Comparison of ENCODE assay signal across 8 cellular contexts in the genomic region with DNA sequence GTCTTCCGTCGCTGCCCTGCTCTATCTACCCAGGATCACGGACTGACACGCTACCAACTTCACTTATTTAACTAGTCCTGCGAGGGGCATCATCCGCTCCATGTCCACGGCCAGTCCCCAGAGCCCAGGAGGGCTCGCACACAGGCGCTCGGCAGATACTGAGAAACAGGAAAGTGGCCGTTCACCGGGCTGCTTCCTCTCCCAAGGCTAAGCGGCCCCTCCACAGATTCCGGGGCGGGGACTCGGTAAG. TPM values are rescaled to one million over a fixed set of nuclear protein-coding genes. Genes with fewer than 3 reads are reported as not detected.
DNase-seq lines count a peak whose midpoint lies in the region; ATAC-seq and TF ChIP-seq lines count a peak whose summit lies in the region.

No MANE protein-coding gene starts in this region.

- peak overlapping the region; percentile 99 for H3K4me3 ChIP-seq in GM12865 (ENCODE audit: low read depth, low read length)
- H3K4me3 ChIP-seq in rectal smooth muscle tissue (ENCODE audit: low read length): peak overlapping the region; percentile 71

- peak overlapping the region; percentile 7 for H3K9ac ChIP-seq in rectal smooth muscle tissue (ENCODE audit: low read length)

- no peaks in the 10 kb centered on the region for H3K9me3 Mint-ChIP-seq in activated CD4-positive, alpha-beta T cell treated with anti-CD3 and anti-CD28 coated beads, Interleukin-2, amount 10 ng/mL, durations not matched to agents 7 days and 5 days
- H3K9me3 Mint-ChIP-seq in glutamatergic neuron (ENCODE audit: unreplicated experiment): peaks cover 3% of the 10 kb centered on the region

- H3K27ac ChIP-seq in rectal smooth muscle tissue (ENCODE audit: low read depth, low read length): peak overlapping the region; percentile 87

- no peak for TF ChIP-seq CTCF in GM12865 (IDR thresholded peaks at IDR 0.05; ENCODE audit: insufficient read depth, low read depth, low read length, missing control alignments)
- no peak for TF ChIP-seq CTCF in glutamatergic neuron (IDR thresholded peaks at IDR 0.05; ENCODE audit: partially characterized antibody, unreplicated experiment)

- peaks cover 8% of the 10 kb centered on the region for H3K4me1 ChIP-seq in rectal smooth muscle tissue (ENCODE audit: control insufficient read depth, insufficient read depth, low read length)

- peak; percentile 19 for ATAC-seq in HG03045 (IDR thresholded peaks at IDR 0.05; ENCODE audit: unreplicated experiment)
- ATAC-seq in GM18870 (IDR thresholded peaks at IDR 0.05; ENCODE audit: unreplicated experiment): no peak

- H3K27me3 ChIP-seq in rectal smooth muscle tissue (ENCODE audit: control insufficient read depth, insufficient read depth, low read length): no peaks in the 10 kb centered on the region

- POLR2A ChIA-PET in activated CD4-positive, alpha-beta T cell treated with anti-CD3 and anti-CD28 coated beads, Interleukin-2, amount 10 ng/mL, durations not matched to agents 7 days and 5 days (lab: Charles Lee): interaction anchor here (1.0 kb wide), 1 partner anchor 18 kb away, joined by 3 read pairs; the partner anchor contains the start of genes ARL16 and HGS

- DNase-seq in GM12865 (ENCODE audit: low read depth) (no peak), glutamatergic neuron (no peak), DMS114 treated with DMSO at 0.1 percent for 48 hours (lab: John Stamatoyannopoulos, UW; ENCODE audit: unreplicated experiment) (no peak), GM03348 (ENCODE audit: low spot score) (no peak)
- DNase-seq in activated CD4-positive, alpha-beta T cell treated with anti-CD3 and anti-CD28 coated beads, Interleukin-2, amount 10 ng/mL, durations not matched to agents 7 days and 5 days: peak; percentile 34

- peaks cover 54% of the 10 kb centered on the region for H3K4me1 Mint-ChIP-seq in activated CD4-positive, alpha-beta T cell treated with anti-CD3 and anti-CD28 coated beads, Interleukin-2, amount 10 ng/mL, durations not matched to agents 7 days and 5 days
- peaks cover 18% of the 10 kb centered on the region for H3K4me1 Mint-ChIP-seq in glutamatergic neuron (ENCODE audit: low read depth, unreplicated experiment)

- peak overlapping the region; percentile 88 for H3K4me3 Mint-ChIP-seq in activated CD4-positive, alpha-beta T cell treated with anti-CD3 and anti-CD28 coated beads, Interleukin-2, amount 10 ng/mL, durations not matched to agents 7 days and 5 days
- H3K4me3 Mint-ChIP-seq in glutamatergic neuron (ENCODE audit: unreplicated experiment): peak overlapping the region; percentile 98

- no peaks in the 10 kb centered on the region for H3K27me3 Mint-ChIP-seq in activated CD4-positive, alpha-beta T cell treated with anti-CD3 and anti-CD28 coated beads, Interleukin-2, amount 10 ng/mL, durations not matched to agents 7 days and 5 days
- peaks cover 2% of the 10 kb centered on the region for H3K27me3 Mint-ChIP-seq in glutamatergic neuron (ENCODE audit: unreplicated experiment)

- H3K36me3 Mint-ChIP-seq in activated CD4-positive, alpha-beta T cell treated with anti-CD3 and anti-CD28 coated beads, Interleukin-2, amount 10 ng/mL, durations not matched to agents 7 days and 5 days (ENCODE audit: low read depth): peaks cover 44% of the 10 kb centered on the region
- H3K36me3 Mint-ChIP-seq in glutamatergic neuron (ENCODE audit: unreplicated experiment): no peaks in the 10 kb centered on the region

- H3K27ac Mint-ChIP-seq in activated CD4-positive, alpha-beta T cell treated with anti-CD3 and anti-CD28 coated beads, Interleukin-2, amount 10 ng/mL, durations not matched to agents 7 days and 5 days: peak overlapping the region; percentile 91
- H3K27ac Mint-ChIP-seq in glutamatergic neuron (ENCODE audit: unreplicated experiment): peak overlapping the region; percentile 93

- CTCF ChIA-PET in activated CD4-positive, alpha-beta T cell treated with anti-CD3 and anti-CD28 coated beads, Interleukin-2, amount 10 ng/mL, durations not matched to agents 7 days and 5 days (lab: Charles Lee): interaction anchor here (0.6 to 2.4 kb wide), 2 partner anchors 18 to 36 kb away, joined by 3 to 12 read pairs; partner anchors contain the start of genes ARL16 and HGS

- H3K36me3 ChIP-seq in rectal smooth muscle tissue (ENCODE audit: control insufficient read depth, insufficient read depth, low read length): peaks cover 9% of the 10 kb centered on the region

RNA-seq across cellular contexts. Expression of gene OXLD1, which starts 0.4 kb away (rescaled TPM):
- 10 to 100 TPM; 43.6 to 49.9 TPM for total RNA-seq in activated CD4-positive, alpha-beta T cell treated with anti-CD3 and anti-CD28 coated beads, Interleukin-2, amount 10 ng/mL, durations not matched to agents 7 days and 5 days
- 24.7 TPM for total RNA-seq in glutamatergic neuron (ENCODE audit: unreplicated experiment)

RNA-seq across cellular contexts. Expression of gene CCDC137, which starts 0.5 kb away (rescaled TPM):
- 10 to 100 TPM; 30.2 to 33.8 TPM for total RNA-seq in activated CD4-positive, alpha-beta T cell treated with anti-CD3 and anti-CD28 coated beads, Interleukin-2, amount 10 ng/mL, durations not matched to agents 7 days and 5 days
- 33.8 TPM for total RNA-seq in glutamatergic neuron (ENCODE audit: unreplicated experiment)

RNA-seq across cellular contexts. Expression of gene PDE6G, which starts 9.7 kb away (rescaled TPM):
- total RNA-seq in activated CD4-positive, alpha-beta T cell treated with anti-CD3 and anti-CD28 coated beads, Interleukin-2, amount 10 ng/mL, durations not matched to agents 7 days and 5 days: 10 to 100 TPM; 19.8 to 24.7 TPM
- total RNA-seq in glutamatergic neuron (ENCODE audit: unreplicated experiment): not detected

RNA-seq across cellular contexts. Expression of gene ARL16, which starts 17.6 kb away (rescaled TPM):
- total RNA-seq in activated CD4-positive, alpha-beta T cell treated with anti-CD3 and anti-CD28 coated beads, Interleukin-2, amount 10 ng/mL, durations not matched to agents 7 days and 5 days: 10 to 100 TPM; 35.4 to 42.1 TPM
- total RNA-seq in glutamatergic neuron (ENCODE audit: unreplicated experiment): 55.2 TPM

RNA-seq across cellular contexts. Expression of gene HGS, which starts 17.8 kb away (rescaled TPM):
- 100 to 1,000 TPM; 121 to 128 TPM for total RNA-seq in activated CD4-positive, alpha-beta T cell treated with anti-CD3 and anti-CD28 coated beads, Interleukin-2, amount 10 ng/mL, durations not matched to agents 7 days and 5 days
- total RNA-seq in glutamatergic neuron (ENCODE audit: unreplicated experiment): 167 TPM

Comparison
In these comparisons a context has a peak if more than half of its experiments do, and no peak if none do; other contexts are left out.
1. RNA of gene PDE6G, which starts 9.7 kb away (total RNA-seq): 19.8 to 24.7 TPM in activated CD4-positive, alpha-beta T cell treated with anti-CD3 and anti-CD28 coated beads, Interleukin-2, amount 10 ng/mL, durations not matched to agents 7 days and 5 days; not detected in glutamatergic neuron (single experiment); every median in the first group is over 10 times any median in the second.